8 cellular contexts compared by ENCODE assay signal in genomic region chr1:23742670-23743286, GRCh38. TPM values are rescaled to one million over a fixed set of nuclear protein-coding genes. Genes with fewer than 3 reads are reported as not detected.
DNase-seq lines count a peak whose midpoint lies in the region; ATAC-seq, FAIRE-seq and TF ChIP-seq lines count a peak whose summit lies in the region.

No MANE protein-coding gene starts in this region.

- peaks cover 42% of the 10 kb centered on the region for H3K4me1 Mint-ChIP-seq in stimulated activated effector memory CD8-positive, alpha-beta T cell treated with anti-CD3 and anti-CD28 coated beads, Interleukin-12 subunit alpha, Interleukin-12 subunit beta, amount 100 ng/mL, for 72 hours

- peak; percentile 22 for ATAC-seq in GM18909 (IDR thresholded peaks at IDR 0.05; ENCODE audit: poor library complexity, unreplicated experiment)
- ATAC-seq in stimulated activated effector memory CD8-positive, alpha-beta T cell treated with anti-CD3 and anti-CD28 coated beads, Interleukin-12 subunit alpha, Interleukin-12 subunit beta, amount 100 ng/mL, for 72 hours: peak; percentile 66

- intact Hi-C loops in adrenal gland (cut with DNase I): loop anchor here in 1 of 2 donors (5.0 kb wide), 1 partner anchor 50 kb away; the partner anchor contains the start of gene RPL11

- peaks cover 44% of the 10 kb centered on the region for H3K79me2 ChIP-seq in ACC112 (ENCODE audit: control insufficient read depth, insufficient read depth, low read length, unreplicated experiment)

- H3K9me3 ChIP-seq in HUES6 (ENCODE audit: control insufficient read depth, insufficient read depth, low read depth, low read length) (no peaks in the 10 kb centered on the region), adrenal gland (replicated peaks in 1 of 3) (no peaks in the 10 kb centered on the region), iPS-20b (ENCODE audit: insufficient read depth, low read depth, low read length) (no peaks in the 10 kb centered on the region)

- H3K27ac ChIP-seq in ACC112 (ENCODE audit: low read depth, low read length): peak overlapping the region; percentile 33
- H3K27ac ChIP-seq in HUES6 (ENCODE audit: low read depth, low read length): peak overlapping the region; percentile 85
- peak overlapping the region; percentile 25 to 94 (median 84) for H3K27ac ChIP-seq in adrenal gland
- H3K27ac ChIP-seq in iPS-20b (ENCODE audit: low read length): no peak overlapping the region

- no peak for TF ChIP-seq POLR2A in adrenal gland (IDR thresholded peaks at IDR 0.05)

- peak overlapping the region; percentile 99 for H2AFZ ChIP-seq in ACC112 (ENCODE audit: low read length, unreplicated experiment)

- 9 to 31% (median 11%) methylated on average over 8 to 28 of the region's 28 CpGs for WGBS in adrenal gland, 4 donors

- peaks cover 25% of the 10 kb centered on the region for H3K4me1 ChIP-seq in ACC112 (ENCODE audit: control insufficient read depth, insufficient read depth, low read length, unreplicated experiment)
- H3K4me1 ChIP-seq in HUES6 (ENCODE audit: control insufficient read depth, insufficient read depth, low read length): peaks cover 13% of the 10 kb centered on the region
- peaks cover 11 to 24% of the 10 kb centered on the region in 2 donors for H3K4me1 ChIP-seq in adrenal gland (replicated peaks in 1 of 2)
- peaks cover 7% of the 10 kb centered on the region for H3K4me1 ChIP-seq in iPS-20b (ENCODE audit: insufficient read depth, low read length)

- H3K4me3 Mint-ChIP-seq in stimulated activated effector memory CD8-positive, alpha-beta T cell treated with anti-CD3 and anti-CD28 coated beads, Interleukin-12 subunit alpha, Interleukin-12 subunit beta, amount 100 ng/mL, for 72 hours: peak overlapping the region; percentile 86

- peaks cover 38% of the 10 kb centered on the region for H3K36me3 Mint-ChIP-seq in stimulated activated effector memory CD8-positive, alpha-beta T cell treated with anti-CD3 and anti-CD28 coated beads, Interleukin-12 subunit alpha, Interleukin-12 subunit beta, amount 100 ng/mL, for 72 hours

- H3K4me3 ChIP-seq in ACC112 (ENCODE audit: low read depth, low read length): peak overlapping the region; percentile 92
- H3K4me3 ChIP-seq in HUES6 (ENCODE audit: low read depth, low read length): peak overlapping the region; percentile 99
- H3K4me3 ChIP-seq in adrenal gland: peak overlapping the region; percentile 60 to 78 (median 70)
- peak overlapping the region; percentile 82 for H3K4me3 ChIP-seq in iPS-20b (ENCODE audit: low read length)

- DNase-seq in adrenal gland (peak in 5 of 7 donors; percentile 23 to 41 (median 36)), urothelium cell line (ENCODE audit: low spot score) (no peak), NCI-H1417 (lab: John Stamatoyannopoulos, UW) (no peak)
- DNase-seq in stimulated activated effector memory CD8-positive, alpha-beta T cell treated with anti-CD3 and anti-CD28 coated beads, Interleukin-12 subunit alpha, Interleukin-12 subunit beta, amount 100 ng/mL, for 72 hours (ENCODE audit: low spot score in 2 of 2): no peak

- H3K36me3 ChIP-seq in ACC112 (ENCODE audit: insufficient read depth, low read length) (no peaks in the 10 kb centered on the region), HUES6 (ENCODE audit: control insufficient read depth, insufficient read depth, low read length) (peaks cover 16% of the 10 kb centered on the region), adrenal gland (replicated peaks in 1 of 2) (no peaks in the 10 kb centered on the region), iPS-20b (ENCODE audit: insufficient read depth, low read depth, low read length) (peaks cover 12% of the 10 kb centered on the region)

- H3K27me3 ChIP-seq in ACC112 (ENCODE audit: insufficient read depth, low read length) (no peaks in the 10 kb centered on the region), HUES6 (ENCODE audit: control insufficient read depth, insufficient read depth, low read length) (no peaks in the 10 kb centered on the region), adrenal gland (no peaks in the 10 kb centered on the region), iPS-20b (ENCODE audit: insufficient read depth, low read length) (no peaks in the 10 kb centered on the region)

- FAIRE-seq in urothelium cell line (lab: Jason Lieb, UNC): no peak

- H3K9me3 Mint-ChIP-seq in stimulated activated effector memory CD8-positive, alpha-beta T cell treated with anti-CD3 and anti-CD28 coated beads, Interleukin-12 subunit alpha, Interleukin-12 subunit beta, amount 100 ng/mL, for 72 hours: no peaks in the 10 kb centered on the region

- peak overlapping the region; percentile 92 for H3K27ac Mint-ChIP-seq in stimulated activated effector memory CD8-positive, alpha-beta T cell treated with anti-CD3 and anti-CD28 coated beads, Interleukin-12 subunit alpha, Interleukin-12 subunit beta, amount 100 ng/mL, for 72 hours

- TF ChIP-seq CTCF in adrenal gland (IDR thresholded peaks at IDR 0.05): no peak

- H3K9ac ChIP-seq in HUES6 (ENCODE audit: low read length) (peak overlapping the region; percentile 95), iPS-20b (ENCODE audit: low read depth, low read length) (peak overlapping the region; percentile 85; the same call in 1 of the 2 replicates)

RNA-seq across cellular contexts. Expression of gene ELOA, which starts 0.5 kb away (rescaled TPM):
- total RNA-seq in adrenal gland: 10 to 100 TPM; 28.0 to 44.7 (median 30.9) TPM
- 10 to 100 TPM; 11.5 to 37.8 (median 15.1) TPM for polyA plus RNA-seq in adrenal gland

RNA-seq across cellular contexts. Expression of gene PITHD1, which starts 35.4 kb away (rescaled TPM):
- 10 to 100 TPM; 54.9 to 98.0 (median 63.0) TPM for total RNA-seq in adrenal gland
- 100 to 1,000 TPM in 1 of 3 donors, 10 to 100 TPM in 2; 41.9 to 104 (median 52.4) TPM for polyA plus RNA-seq in adrenal gland

RNA-seq across cellular contexts. Expression of gene LYPLA2, which starts 48.2 kb away (rescaled TPM):
- total RNA-seq in adrenal gland: 10 to 100 TPM; 44.0 to 74.4 (median 51.6) TPM
- polyA plus RNA-seq in adrenal gland: 10 to 100 TPM; 26.0 to 55.1 (median 48.5) TPM

RNA-seq across cellular contexts. Expression of gene RPL11, which starts 51.2 kb away (rescaled TPM):
- 100 to 1,000 TPM; 685 to 982 (median 819) TPM for total RNA-seq in adrenal gland
- polyA plus RNA-seq in adrenal gland: 1,000 to 10,000 TPM; 1,450 to 2,028 (median 1,673) TPM

RNA-seq across cellular contexts. Expression of gene GALE, which starts 57.8 kb away (rescaled TPM):
- 10 to 100 TPM; 17.8 to 46.0 (median 28.4) TPM for total RNA-seq in adrenal gland
- polyA plus RNA-seq in adrenal gland: 10 to 100 TPM; 12.0 to 80.8 (median 59.4) TPM

Comparison
In these comparisons a context has a peak if more than half of its experiments do, and no peak if none do; other contexts are left out.
1. DNase-seq: peak in adrenal gland (5 of 7); none in stimulated activated effector memory CD8-positive, alpha-beta T cell treated with anti-CD3 and anti-CD28 coated beads, Interleukin-12 subunit alpha, Interleukin-12 subunit beta, amount 100 ng/mL, for 72 hours (0 of 2), urothelium cell line (single experiment) and NCI-H1417 (0 of 3).
2. Peak in every context shown above with its lines, with median percentiles within 50 percentile points of each other: H3K4me3 ChIP-seq.